In the genomic region with DNA sequence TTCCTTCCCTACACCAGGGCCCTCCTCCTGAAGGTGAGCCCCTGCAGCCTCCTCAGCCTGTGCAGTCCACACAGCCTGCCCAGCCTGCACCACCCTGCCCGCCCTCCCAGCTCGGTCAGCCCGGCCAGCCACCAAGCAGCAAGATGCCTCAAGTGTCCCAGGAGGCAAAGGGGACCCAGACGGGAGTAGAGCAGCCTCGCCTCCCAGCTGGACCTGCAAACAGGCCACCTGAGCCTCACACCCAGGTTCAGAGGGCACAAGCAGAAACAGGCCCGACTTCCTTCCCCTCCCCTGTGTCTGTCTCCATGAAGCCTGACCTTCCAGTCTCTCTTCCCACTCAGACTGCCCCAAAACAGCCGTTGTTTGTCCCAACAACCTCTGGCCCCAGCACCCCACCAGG, we compare ENCODE assay signal across 1 cellular context.
TF ChIP-seq lines count a peak whose summit lies in the region.

No MANE protein-coding gene starts in this region.

TF ChIP-seq in HEK293, 187 proteins besides CTCF, POLR2A, EP300 and RAD21 (continued from another document):
- TF ChIP-seq KLF1 (tag by site-specific recombination; IDR thresholded peaks at IDR 0.05) (no peak), ZFP69B (tag by site-specific recombination; IDR thresholded peaks at IDR 0.05) (no peak)
